21 cellular contexts compared by ENCODE assay signal in the genomic region with DNA sequence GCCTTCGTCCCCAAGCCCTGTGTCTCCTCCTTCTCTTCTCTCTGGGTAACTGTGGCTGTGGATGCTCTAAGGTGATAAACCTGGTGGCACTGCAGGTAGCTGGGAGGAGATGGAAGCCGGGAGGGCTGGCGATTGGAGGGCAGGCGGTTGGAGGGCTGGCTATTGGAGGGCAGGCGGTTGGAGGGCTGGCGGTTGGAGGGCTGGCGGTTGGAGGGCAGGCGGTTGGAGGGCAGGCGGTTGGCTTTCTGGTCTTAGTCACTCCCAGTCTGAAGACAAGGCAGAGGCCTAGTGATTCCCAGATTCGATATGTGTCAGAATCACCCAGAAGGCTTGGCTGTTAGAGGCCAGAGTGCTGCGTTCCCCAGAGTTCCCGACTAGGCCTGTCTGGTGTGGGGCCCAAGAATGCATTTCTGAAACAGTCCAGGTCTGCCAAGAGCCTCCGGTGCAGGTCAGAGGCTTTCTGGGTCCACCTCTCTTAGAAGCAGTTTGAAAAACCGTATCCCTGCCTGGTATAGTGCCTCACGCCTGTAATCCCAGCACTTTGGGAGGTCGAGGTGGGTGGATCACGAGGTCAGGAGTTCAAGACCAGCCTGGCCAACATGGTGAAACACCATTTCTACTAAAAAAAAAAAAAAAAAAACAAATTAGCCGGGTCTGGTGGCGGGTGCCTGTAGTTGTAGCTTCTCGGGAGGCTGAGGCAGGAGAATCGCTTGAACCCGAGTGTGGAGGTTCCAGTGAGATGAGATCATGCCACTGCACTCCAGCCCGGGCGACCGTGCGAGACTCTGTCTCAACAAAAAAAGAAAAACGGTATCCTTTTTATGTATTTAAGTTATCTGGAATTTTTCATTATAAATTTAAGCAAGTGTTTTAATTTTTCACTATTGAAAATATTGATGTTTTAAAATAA. TPM values are rescaled to one million over a fixed set of nuclear protein-coding genes. Genes with fewer than 3 reads are reported as not detected.
A peak's percentile ranks its signal among the peaks of the same experiment; 100 is the strongest.
DNase-seq lines count a peak whose midpoint lies in the region; ATAC-seq and TF ChIP-seq lines count a peak whose summit lies in the region.
"Had no signal": no experiment of that assay in that cellular context is flagged by ENCODE, and none has a peak within 500 bp of the region (broad histone marks: within the 10 kb centered on the region; RNA-seq: fewer than 3 reads in every experiment).

No MANE protein-coding gene starts in this region.

- no peaks in the 10 kb centered on the region for H3K9me3 Mint-ChIP-seq in activated naive CD8-positive, alpha-beta T cell treated with anti-CD3 and anti-CD28 coated beads, Interleukin-2, amount 50 U/mL, for 24 hours

- 86 to 93% (median 92%) methylated on average over 27 of the region's 27 CpGs for WGBS in stomach, 5 donors

- DNase-seq in M059J (ENCODE audit: low read depth) = peak; percentile 4
- DNase-seq in activated naive CD8-positive, alpha-beta T cell treated with anti-CD3 and anti-CD28 coated beads, Interleukin-2, amount 50 U/mL, for 24 hours = no peak
- no peak for DNase-seq in glomerular visceral epithelial cell (ENCODE audit: extremely low spot score)
- DNase-seq in stomach = no peak
- DNase-seq: activated CD8-positive, alpha-beta memory T cell treated with anti-CD3 and anti-CD28 coated beads, Interleukin-2, amount 50 U/mL, for 4 hours; activated naive CD4-positive, alpha-beta T cell treated with Interleukin-2 at 50 U/mL for 16 hours; COR-L47; DND-41; effector CD4-positive, alpha-beta T cell; NCI-H1417; NCI-H510A treated with DMSO at 0.1 percent for 48 hours; stimulated activated CD4-positive, alpha-beta T cell treated with anti-CD3 and anti-CD28 coated beads, Interleukin-1b, Interleukin-23, amount 100 ng/mL, for 48 hours; stimulated activated naive CD4-positive, alpha-beta T cell treated with Interleukin-2 at 50 U/mL for 16 hours; T1000; tibial artery had no signal

- H3K27me3 ChIP-seq in BLaER1 (no peaks in the 10 kb centered on the region), neutrophil (no peaks in the 10 kb centered on the region), stomach (no peaks in the 10 kb centered on the region)
- H3K27me3 ChIP-seq: tibial artery had no signal

- TF ChIP-seq POLR2A in stomach (IDR thresholded peaks at IDR 0.05) = no peak

- no peak overlapping the region for H3K4me3 Mint-ChIP-seq in activated naive CD8-positive, alpha-beta T cell treated with anti-CD3 and anti-CD28 coated beads, Interleukin-2, amount 50 U/mL, for 24 hours

- H3K4me3 ChIP-seq in BLaER1 (no peak overlapping the region), neutrophil (ENCODE audit: low read depth in 1 of 2, low read length in 1 of 2) (no peak overlapping the region), stomach (no peak overlapping the region)
- H3K4me3 ChIP-seq: tibial artery had no signal

- H3K4me1 ChIP-seq in BLaER1 = peaks cover 87% of the 10 kb centered on the region
- peaks cover 29 to 34% of the 10 kb centered on the region in 2 experiments for H3K4me1 ChIP-seq in neutrophil (ENCODE audit: control insufficient read depth in 1 of 2, insufficient read depth in 1 of 2, low read depth in 1 of 2, low read length in 1 of 2)
- H3K4me1 ChIP-seq in stomach = peaks cover 26 to 69% (median 40%) of the 10 kb centered on the region in 4 donors

- TF ChIP-seq CTCF in neutrophil (IDR thresholded peaks at IDR 0.05) (no peak), stomach (IDR thresholded peaks at IDR 0.05) (no peak)

- H3K9ac ChIP-seq in BLaER1 = no peak overlapping the region

- intact Hi-C loops in stomach (cut with DNase I; ENCODE audit: low total_unique reads) = no loop called here

- ATAC-seq in activated naive CD8-positive, alpha-beta T cell treated with anti-CD3 and anti-CD28 coated beads, Interleukin-2, amount 50 U/mL, for 24 hours = no peak
- no peak for ATAC-seq in GM18909 (IDR thresholded peaks at IDR 0.05; ENCODE audit: poor library complexity, unreplicated experiment)
- no peak for ATAC-seq in GM21825 (IDR thresholded peaks at IDR 0.05; ENCODE audit: unreplicated experiment)
- ATAC-seq: activated CD4-positive, CD25-positive, alpha-beta regulatory T cell treated with anti-CD3 and anti-CD28 coated beads, Interleukin-2, amount 50 U/mL, for 24 hours had no signal

- H3K27ac Mint-ChIP-seq in activated naive CD8-positive, alpha-beta T cell treated with anti-CD3 and anti-CD28 coated beads, Interleukin-2, amount 50 U/mL, for 24 hours = peak overlapping the region; percentile 49
- H3K27ac Mint-ChIP-seq: progenitor cell of endocrine pancreas had no signal

- H3K4me1 Mint-ChIP-seq in activated naive CD8-positive, alpha-beta T cell treated with anti-CD3 and anti-CD28 coated beads, Interleukin-2, amount 50 U/mL, for 24 hours = peaks cover 43% of the 10 kb centered on the region

- H3K27ac ChIP-seq in BLaER1 (peak overlapping the region; percentile 75; the same call in 1 of the 2 replicates), neutrophil (peak overlapping the region; percentile 58), stomach (peak overlapping the region in 2 of 5 donors; percentile 92 to 98)

- H3K27me3 Mint-ChIP-seq in activated naive CD8-positive, alpha-beta T cell treated with anti-CD3 and anti-CD28 coated beads, Interleukin-2, amount 50 U/mL, for 24 hours = no peaks in the 10 kb centered on the region
- H3K27me3 Mint-ChIP-seq: progenitor cell of endocrine pancreas had no signal

- no peak for TF ChIP-seq EP300 in stomach (IDR thresholded peaks at IDR 0.05)

- H3K9me3 ChIP-seq in BLaER1 (no peaks in the 10 kb centered on the region), neutrophil (no peaks in the 10 kb centered on the region), stomach (no peaks in the 10 kb centered on the region)
- H3K9me3 ChIP-seq: tibial artery had no signal

- peaks cover 14% of the 10 kb centered on the region; the same call in 1 of the 2 replicates for H4K20me1 ChIP-seq in BLaER1

- peak overlapping the region; percentile 80; the same call in 1 of the 2 replicates for H3K4me2 ChIP-seq in BLaER1

- peaks cover 26% of the 10 kb centered on the region for H3K36me3 Mint-ChIP-seq in activated naive CD8-positive, alpha-beta T cell treated with anti-CD3 and anti-CD28 coated beads, Interleukin-2, amount 50 U/mL, for 24 hours (ENCODE audit: low read depth)

- H3K36me3 ChIP-seq in BLaER1 (peaks cover 50% of the 10 kb centered on the region), neutrophil (peaks cover 38% of the 10 kb centered on the region), stomach (peaks cover 24 to 46% (median 40%) of the 10 kb centered on the region in 4 donors)

RNA-seq across cellular contexts. Expression of a gene that starts 59.7 kb away (rescaled TPM):
- 68.1 and 97.9 TPM in 2 replicates for total RNA-seq in M059J (2014; rRNA removed; shearing (Covaris generic))
- 100 to 1,000 TPM in 2 of 5 donors, 10 to 100 TPM in 3; 75.3 to 108 (median 92.9) TPM for total RNA-seq in stomach
- polyA plus RNA-seq in stomach = 10 to 100 TPM; 62.8 to 70.7 (median 62.9) TPM
